16 cellular contexts compared by ENCODE assay signal in genomic region chr1:15288173-15288926, GRCh38. TPM values are rescaled to one million over a fixed set of nuclear protein-coding genes. Genes with fewer than 3 reads are reported as not detected.
DNase-seq lines count a peak whose midpoint lies in the region; ATAC-seq, FAIRE-seq and TF ChIP-seq lines count a peak whose summit lies in the region.
"Had no signal": no experiment of that assay in that cellular context is flagged by ENCODE, and none has a peak within 500 bp of the region (broad histone marks: within the 10 kb centered on the region; RNA-seq: fewer than 3 reads in every experiment).

No MANE protein-coding gene starts in this region.

- H3K9ac ChIP-seq in K562 (ENCODE audit: insufficient read depth in 1 of 2, low read depth in 2 of 2, low read length in 2 of 2) (no peak overlapping the region), neural cell (ENCODE audit: low read length) (no peak overlapping the region)

- TF ChIP-seq RAD21 in K562 (CRISPR knock-in tag; conservative IDR thresholded peaks at IDR 0.05 in 1 of 2, IDR thresholded peaks at IDR 0.05 in 1 of 2) (peak in 1 of 2 experiments; percentile 48; a peak in 2 of 4 replicates), neural cell (conservative IDR thresholded peaks at IDR 0.05) (peak; percentile 33)

- no peak overlapping the region for H3K4me3 ChIP-seq in K562
- H3K4me3 ChIP-seq in neural cell (ENCODE audit: low read length): no peak overlapping the region
- H3K4me3 ChIP-seq: testis had no signal

- H3K4me1 ChIP-seq in K562 (replicated peaks in 1 of 2; ENCODE audit: control insufficient read depth in 2 of 2, insufficient read depth in 2 of 2, low read length in 2 of 2): peaks cover 0 to 5% of the 10 kb centered on the region in 2 experiments; a peak in 4 of 5 replicates
- H3K4me1 ChIP-seq: testis had no signal

- H3K4me3 Mint-ChIP-seq in mesothelial cell of epicardium: no peak overlapping the region
- no peak overlapping the region for H3K4me3 Mint-ChIP-seq in type B pancreatic cell
- H3K4me3 Mint-ChIP-seq: activated CD8-positive, alpha-beta T cell treated with anti-CD3 and anti-CD28 coated beads, Interleukin-2, amount 10 ng/mL, durations not matched to agents 7 days and 5 days; CD14-positive monocyte; memory B cell had no signal

- TF ChIP-seq EP300 in K562 (IDR thresholded peaks at IDR 0.05; ENCODE audit: low read length) (no peak), neural cell (conservative IDR thresholded peaks at IDR 0.05; ENCODE audit: poor library complexity, severe bottlenecking) (no peak)

- DNase-seq in DMS153 (lab: John Stamatoyannopoulos, UW): peak; percentile 41
- DNase-seq in DMS153 treated with DMSO at 0.1 percent for 48 hours (lab: John Stamatoyannopoulos, UW; ENCODE audit: unreplicated experiment): no peak
- peak; percentile 34 for DNase-seq in NCI-H187 treated with DMSO at 0.1 percent for 48 hours (lab: John Stamatoyannopoulos, UW)
- no peak for DNase-seq in K562 (ENCODE audit: extremely low read depth in 1 of 4, low spot score in 3 of 4)
- no peak for DNase-seq in mesothelial cell of epicardium (ENCODE audit: low spot score in 2 of 2, unreplicated experiment in 2 of 2)
- no peak for DNase-seq in type B pancreatic cell (ENCODE audit: extremely low spot score, unreplicated experiment)
- DNase-seq: 8988T; activated CD8-positive, alpha-beta T cell treated with anti-CD3 and anti-CD28 coated beads, Interleukin-2, amount 10 ng/mL, durations not matched to agents 7 days and 5 days; GOT3; NCI-H446 treated with DMSO at 0.1 percent for 48 hours; testis had no signal

- no peaks in the 10 kb centered on the region for H3K36me3 Mint-ChIP-seq in mesothelial cell of epicardium
- no peaks in the 10 kb centered on the region for H3K36me3 Mint-ChIP-seq in type B pancreatic cell
- H3K36me3 Mint-ChIP-seq: CD14-positive monocyte had no signal

- POLR2A ChIA-PET in K562 (lab: Yijun Ruan, JAX): interaction anchor here (0.5 to 1.5 kb wide), 4 partner anchors 9 to 139 kb away, joined by 3 to 5 read pairs (median 4); no protein-coding TSS in a partner anchor

- in situ Hi-C loops in K562 (cut with MboI): no loop called here

- no peak overlapping the region for H3K4me2 ChIP-seq in K562 (ENCODE audit: insufficient read depth, low read length)
- no peak overlapping the region for H3K4me2 ChIP-seq in neural cell (ENCODE audit: low read length)

- H3K27ac ChIP-seq in K562 (ENCODE audit: extremely low read depth, low read depth, low read length) (no peak overlapping the region), neural cell (ENCODE audit: low read length) (no peak overlapping the region)
- H3K27ac ChIP-seq: testis had no signal

- H4K20me1 ChIP-seq in K562 (replicated peaks; ENCODE audit: control insufficient read depth, insufficient read depth, low read length) (no peaks in the 10 kb centered on the region; the same call in 1 of the 2 replicates), neural cell (ENCODE audit: insufficient read depth) (no peaks in the 10 kb centered on the region)

- H3K79me2 ChIP-seq in K562 (ENCODE audit: control insufficient read depth, insufficient read depth, low read length) (no peaks in the 10 kb centered on the region), neural cell (replicated peaks; ENCODE audit: insufficient read depth, low read length) (no peaks in the 10 kb centered on the region)

- H2AFZ ChIP-seq in K562 (ENCODE audit: low read depth, low read length): no peak overlapping the region
- H2AFZ ChIP-seq in neural cell (ENCODE audit: low read depth, low read length): no peak overlapping the region

- no TSS peak for BruUV-seq in K562 (replicated peaks; lab: Mats Ljungman, UMichigan)

- peaks cover 6% of the 10 kb centered on the region for H3K27me3 Mint-ChIP-seq in mesothelial cell of epicardium (ENCODE audit: low read depth)
- no peaks in the 10 kb centered on the region for H3K27me3 Mint-ChIP-seq in type B pancreatic cell

- CTCF ChIA-PET in K562 (lab: Yijun Ruan, JAX; ENCODE audit: low intra/inter-chr PET ratio): interaction anchor here (1.1 to 1.2 kb wide), 2 partner anchors 143 to 213 kb away, joined by 3 to 7 read pairs; no protein-coding TSS in a partner anchor

- H3K27me3 ChIP-seq in K562 (ENCODE audit: control insufficient read depth in 2 of 2, insufficient read depth in 2 of 2, low read length in 2 of 2) (peaks cover 9 to 33% of the 10 kb centered on the region in 2 experiments; a peak in 3 of 5 replicates), neural cell (ENCODE audit: insufficient read depth, low read depth, low read length) (no peaks in the 10 kb centered on the region)
- H3K27me3 ChIP-seq: testis had no signal

- peaks cover 6% of the 10 kb centered on the region for H3K4me1 Mint-ChIP-seq in mesothelial cell of epicardium
- H3K4me1 Mint-ChIP-seq in type B pancreatic cell (ENCODE audit: unreplicated experiment): peaks cover 7% of the 10 kb centered on the region
- H3K4me1 Mint-ChIP-seq: CD14-positive monocyte, memory B cell had no signal

- H3K9me1 ChIP-seq in K562 (ENCODE audit: control insufficient read depth, insufficient read depth, low read length): no peaks in the 10 kb centered on the region

- H3K9me3 ChIP-seq in K562 (replicated peaks; ENCODE audit: control insufficient read depth, insufficient read depth, low read depth, low read length) (no peaks in the 10 kb centered on the region; the same call in 1 of the 2 replicates), neural cell (ENCODE audit: low read length) (no peaks in the 10 kb centered on the region)
- H3K9me3 ChIP-seq: testis had no signal

- TF ChIP-seq CTCF in K562 (IDR thresholded peaks at IDR 0.05 in 2 of 3, conservative IDR thresholded peaks at IDR 0.05 in 1 of 3; ENCODE audit: insufficient read depth in 2 of 3, low read depth in 1 of 3, low read length in 3 of 3): peak; percentile 50 to 67 (median 57)
- no peak for TF ChIP-seq CTCF in neural cell (IDR thresholded peaks at IDR 0.05; ENCODE audit: poor library complexity, severe bottlenecking)
- TF ChIP-seq CTCF in mesothelial cell of epicardium (IDR thresholded peaks at IDR 0.05; ENCODE audit: unreplicated experiment): no peak
- no peak for TF ChIP-seq CTCF in type B pancreatic cell (conservative IDR thresholded peaks at IDR 0.05)

- no peak for TF ChIP-seq POLR2A in K562 (conservative IDR thresholded peaks at IDR 0.05)

- H3K36me3 ChIP-seq in K562 (ENCODE audit: control insufficient read depth, insufficient read depth, low read length) (no peaks in the 10 kb centered on the region), neural cell (ENCODE audit: insufficient read depth, low read length) (no peaks in the 10 kb centered on the region)

- no peak for FAIRE-seq in K562 (lab: Jason Lieb, UNC)

- H3K9me3 Mint-ChIP-seq in mesothelial cell of epicardium (no peaks in the 10 kb centered on the region), type B pancreatic cell (no peaks in the 10 kb centered on the region)

- whole genome bisulfite sequencing in K562 (ENCODE audit: insufficient coverage, low coverage, missing lambda C conversion rate): 3% methylated on average over 10 of the region's 10 CpGs

- intact Hi-C loops in K562 (cut with micrococcal nuclease): no loop called here

- no peaks in the 10 kb centered on the region for H3K9me2 ChIP-seq in neural cell (ENCODE audit: insufficient read depth, low read length)

- no peaks in the 10 kb centered on the region for H3F3A ChIP-seq in neural cell (ENCODE audit: insufficient read depth, low read length, poor library complexity, severe bottlenecking)

- ATAC-seq in K562 (no peak), GM21717 (IDR thresholded peaks at IDR 0.05; ENCODE audit: unreplicated experiment) (no peak)
- ATAC-seq: activated CD8-positive, alpha-beta T cell treated with anti-CD3 and anti-CD28 coated beads, Interleukin-2, amount 10 ng/mL, durations not matched to agents 7 days and 5 days had no signal

- H3K27ac Mint-ChIP-seq in mesothelial cell of epicardium (no peak overlapping the region), type B pancreatic cell (no peak overlapping the region)
- H3K27ac Mint-ChIP-seq: activated CD8-positive, alpha-beta T cell treated with anti-CD3 and anti-CD28 coated beads, Interleukin-2, amount 10 ng/mL, durations not matched to agents 7 days and 5 days; activated T-helper 2 cell treated with anti-CD3 and anti-CD28 coated beads, Interferon-gamma antibody, Interleukin-2, Interleukin-4, amounts not matched to agents 10 μg/mL and 5 μg/mL and 100 μg/mL, durations not matched to agents 14 hours and 24 hours and 36 hours; CD14-positive monocyte; memory B cell had no signal

TF ChIP-seq in K562, 482 proteins besides CTCF, POLR2A, EP300 and RAD21 (continues in another document):
- TF ChIP-seq STAG1 (CRISPR knock-in tag; IDR thresholded peaks at IDR 0.05; ENCODE audit: borderline replicate concordance): peak; percentile 58; the same call in 1 of the 2 replicates
- TF ChIP-seq ZNF316 (IDR thresholded peaks at IDR 0.05): peak; percentile 72
- TF ChIP-seq MAFK (IDR thresholded peaks at IDR 0.05; ENCODE audit: low read length): peak; percentile 63; the same call in 1 of the 2 replicates

RNA-seq across cellular contexts. Expression of gene FHAD1, which starts 41.3 kb away (rescaled TPM):
- 0.12 and 0.19 TPM in 2 replicates for total RNA-seq in K562 (2011; cell fraction: chromatin; rRNA removed; ENCODE audit: low replicate concordance)
- not detected in 2 replicates for total RNA-seq in K562 (2011; cell fraction: nucleolus; rRNA removed)
- total RNA-seq in K562 (2011; cell fraction: nucleoplasm; rRNA removed): 0.07 TPM in 1 of 2 replicates, not detected in the other
- 1.4 and 3.1 TPM in 2 replicates for total RNA-seq in K562 (2014; rRNA removed)
- total RNA-seq in K562 (2014; rRNA removed; fragmentation: Illumina TruSeq; extraction: Trizol): 1.5 and 1.8 TPM in 2 replicates
- total RNA-seq in K562 (2015; rRNA removed; fragmentation: Illumina TruSeq; extraction: Trizol): 2.1 and 2.2 TPM in 2 replicates
- 1.3 and 1.6 TPM in 2 replicates for total RNA-seq in K562 (2021)
- 0.01 TPM in 1 of 2 replicates, not detected in the other for polyA plus RNA-seq in K562 (2011; rRNA removed)
- 0.04 TPM in 1 of 2 replicates, not detected in the other for polyA plus RNA-seq in K562 (2011; cell fraction: cytosol; rRNA removed)
- 0.06 and 0.10 TPM in 2 replicates for polyA plus RNA-seq in K562 (2011; cell fraction: nucleus; rRNA removed)
- polyA plus RNA-seq in K562 (2012): 1.8 and 5.7 TPM in 2 replicates
- 1.4 and 2.1 TPM in 2 replicates for polyA plus RNA-seq in K562 (2014; fragmentation: Illumina TruSeq; extraction: Trizol)
- under 1 TPM; 0.32 to 0.45 TPM for polyA plus RNA-seq in K562 (2014; fragmentation: Nextera tagmentation; extraction: Ambion mirVana)
- 1.7 and 1.9 TPM in 2 replicates for polyA plus RNA-seq in K562 (2014; rRNA removed)
- not detected in 2 replicates for polyA minus RNA-seq in K562 (2011; rRNA and poly(A)+ RNA removed)
- polyA minus RNA-seq in K562 (2011; cell fraction: cytosol; rRNA and poly(A)+ RNA removed): not detected in 2 replicates
- not detected in 2 replicates for polyA minus RNA-seq in K562 (2011; cell fraction: nucleus; rRNA and poly(A)+ RNA removed)
- 0.46 TPM in 1 of 2 replicates, not detected in the other for polyA plus RNA-seq in neural cell
- 0.46 and 0.97 TPM in 2 replicates for polyA minus RNA-seq in neural cell
- 1.0 to 1.3 TPM (median 1.1 TPM) in 3 replicates for total RNA-seq in mesothelial cell of epicardium
- total RNA-seq in type B pancreatic cell (ENCODE audit: low replicate concordance): 0.93 and 3.8 TPM in 2 replicates
- total RNA-seq: activated T-helper 2 cell treated with anti-CD3 and anti-CD28 coated beads, Interferon-gamma antibody, Interleukin-2, Interleukin-4, amounts not matched to agents 10 μg/mL and 5 μg/mL and 100 μg/mL, durations not matched to agents 14 hours and 24 hours and 36 hours had no signal

Comparison
In these comparisons a context has a peak if more than half of its experiments do, and no peak if none do; other contexts are left out.
1. DNase-seq: peak in DMS153 (single experiment) and NCI-H187 treated with DMSO at 0.1 percent for 48 hours (single experiment); none in DMS153 treated with DMSO at 0.1 percent for 48 hours (single experiment), K562 (0 of 4), mesothelial cell of epicardium (0 of 2) and type B pancreatic cell (single experiment).
2. CTCF ChIP-seq: peak in K562 (3 of 3); none in neural cell (single experiment), mesothelial cell of epicardium (single experiment) and type B pancreatic cell (single experiment).